ENCODE assay signal across 21 cellular contexts in genomic region chr1:171160611-171161354, GRCh38. TPM values are rescaled to one million over a fixed set of nuclear protein-coding genes. Genes with fewer than 3 reads are reported as not detected.
A peak's percentile ranks its signal among the peaks of the same experiment; 100 is the strongest.
DNase-seq lines count a peak whose midpoint lies in the region; ATAC-seq, FAIRE-seq and TF ChIP-seq lines count a peak whose summit lies in the region.
"Had no signal": no experiment of that assay in that cellular context is flagged by ENCODE, and none has a peak within 500 bp of the region (broad histone marks: within the 10 kb centered on the region; RNA-seq: fewer than 3 reads in every experiment).

No MANE protein-coding gene starts in this region.

- H3K36me3 Mint-ChIP-seq in Caco-2 (ENCODE audit: insufficient read depth, unreplicated experiment) (no peaks in the 10 kb centered on the region), astrocyte (ENCODE audit: low read depth, unreplicated experiment) (no peaks in the 10 kb centered on the region)
- H3K36me3 Mint-ChIP-seq: activated naive CD8-positive, alpha-beta T cell had no signal

- peak; percentile 80 for ATAC-seq in left ventricle myocardium superior
- peak in 3 of 4 donors; percentile 52 to 60 (median 57) for ATAC-seq in pancreas
- ATAC-seq in GM19455 (IDR thresholded peaks at IDR 0.05; ENCODE audit: unreplicated experiment) = no peak
- ATAC-seq: activated CD4-positive, alpha-beta T cell treated with anti-CD3 and anti-CD28 coated beads for 36 hours had no signal

- H3K4me1 Mint-ChIP-seq in Caco-2 (ENCODE audit: low read depth, unreplicated experiment) = peaks cover 29% of the 10 kb centered on the region
- peaks cover 8% of the 10 kb centered on the region for H3K4me1 Mint-ChIP-seq in astrocyte (ENCODE audit: low read depth, unreplicated experiment)
- H3K4me1 Mint-ChIP-seq: activated CD4-positive, alpha-beta T cell treated with anti-CD3 and anti-CD28 coated beads for 36 hours had no signal

- H4K20me1 ChIP-seq in astrocyte (ENCODE audit: insufficient read depth, low read length) = no peaks in the 10 kb centered on the region
- H4K20me1 ChIP-seq: BLaER1 treated with 17β-estradiol and CSF1 and Interleukin-3, amounts not matched to agents 10 nM and 100 nM had no signal

- H3K36me3 ChIP-seq in Caco-2 (ENCODE audit: control insufficient read depth, insufficient read depth, low read length) = no peaks in the 10 kb centered on the region
- no peaks in the 10 kb centered on the region for H3K36me3 ChIP-seq in astrocyte (ENCODE audit: insufficient read depth, low read length)
- no peaks in the 10 kb centered on the region for H3K36me3 ChIP-seq in pancreas
- H3K36me3 ChIP-seq: BLaER1 treated with 17β-estradiol and CSF1 and Interleukin-3, amounts not matched to agents 10 nM and 100 nM; cardiac muscle cell; prostate gland had no signal

- no peaks in the 10 kb centered on the region for H3K27me3 ChIP-seq in Caco-2 (replicated peaks; ENCODE audit: control insufficient read depth, insufficient read depth, low read length)
- H3K27me3 ChIP-seq in astrocyte (ENCODE audit: insufficient read depth, low read length) = no peaks in the 10 kb centered on the region
- H3K27me3 ChIP-seq in pancreas = no peaks in the 10 kb centered on the region
- H3K27me3 ChIP-seq: BLaER1 treated with 17β-estradiol and CSF1 and Interleukin-3, amounts not matched to agents 10 nM and 100 nM; cardiac muscle cell had no signal

- H3K4me3 ChIP-seq in Caco-2 (ENCODE audit: low read depth, low read length) (no peak overlapping the region), astrocyte (ENCODE audit: insufficient read depth, low read depth, low read length) (no peak overlapping the region), pancreas (no peak overlapping the region)
- H3K4me3 ChIP-seq: BLaER1 treated with 17β-estradiol and CSF1 and Interleukin-3, amounts not matched to agents 10 nM and 100 nM; cardiac muscle cell; prostate gland had no signal

- H3K79me2 ChIP-seq in astrocyte (ENCODE audit: insufficient read depth, low read length) = no peaks in the 10 kb centered on the region

- no peak for TF ChIP-seq CTCF in Caco-2 (IDR thresholded peaks at IDR 0.05; ENCODE audit: insufficient read depth in 1 of 2, low read depth in 1 of 2, low read length in 1 of 2, severe bottlenecking in 1 of 2, unreplicated experiment in 1 of 2)
- TF ChIP-seq CTCF in astrocyte (IDR thresholded peaks at IDR 0.05; ENCODE audit: insufficient read depth, low read depth, low read length) = no peak
- TF ChIP-seq CTCF in pancreas (IDR thresholded peaks at IDR 0.05) = no peak
- no peak for TF ChIP-seq CTCF in GM20000 (IDR thresholded peaks at IDR 0.05; ENCODE audit: extremely low read depth, missing control alignments)

- no TSS peak for BruUV-seq in Caco-2 (replicated peaks; lab: Mats Ljungman, UMichigan)

- CTCF ChIA-PET in Caco-2 (lab: Charles Lee) = interaction anchor here (1.2 kb wide), 1 partner anchor 153 kb away, joined by 4 read pairs; no protein-coding TSS in a partner anchor

- FAIRE-seq in astrocyte (lab: Jason Lieb, UNC) (no peak), pancreas (lab: Jason Lieb, UNC) (no peak), frontal cortex (lab: Jason Lieb, UNC) (no peak)

- H3K27me3 Mint-ChIP-seq in Caco-2 (ENCODE audit: insufficient read depth, unreplicated experiment) (no peaks in the 10 kb centered on the region), astrocyte (ENCODE audit: low read depth, unreplicated experiment) (no peaks in the 10 kb centered on the region)

- H3K9me3 ChIP-seq in Caco-2 = no peaks in the 10 kb centered on the region
- H3K9me3 ChIP-seq in astrocyte (ENCODE audit: insufficient read depth, low read depth, low read length) = no peaks in the 10 kb centered on the region
- no peaks in the 10 kb centered on the region for H3K9me3 ChIP-seq in pancreas
- H3K9me3 ChIP-seq: prostate gland had no signal

- no peak overlapping the region for H3K4me2 ChIP-seq in astrocyte (ENCODE audit: low read length)

- H3K27ac Mint-ChIP-seq in Caco-2 (ENCODE audit: unreplicated experiment) (peak overlapping the region; percentile 88), astrocyte (ENCODE audit: unreplicated experiment) (peak overlapping the region; percentile 13)
- H3K27ac Mint-ChIP-seq: activated CD4-positive, alpha-beta T cell treated with anti-CD3 and anti-CD28 coated beads for 36 hours; activated naive CD8-positive, alpha-beta T cell; T-helper 2 cell treated with Interferon-gamma antibody and Interleukin-4, amounts not matched to agents 5 μg/mL and 100 μg/mL, for 36 hours had no signal

- POLR2A ChIA-PET in Caco-2 (lab: Charles Lee) = interaction anchor here (0.6 kb wide), 1 partner anchor 472 kb away, joined by 10 read pairs; no protein-coding TSS in a partner anchor

- no peak overlapping the region for H3K9ac ChIP-seq in astrocyte (ENCODE audit: low read length)
- H3K9ac ChIP-seq: BLaER1 treated with 17β-estradiol and CSF1 and Interleukin-3, amounts not matched to agents 10 nM and 100 nM had no signal

- intact Hi-C loops in Caco-2 (cut with micrococcal nuclease; ENCODE audit: unreplicated experiment) = loop anchor here (1.0 to 2.0 kb wide), 2 partner anchors 28 to 50 kb away; no protein-coding TSS in a partner anchor
- intact Hi-C loops in left ventricle myocardium superior (cut with micrococcal nuclease) = no loop called here
- intact Hi-C loops in pancreas (cut with DNase I) = no loop called here

- H3K27ac ChIP-seq in astrocyte (ENCODE audit: low read depth, low read length) = no peak overlapping the region
- peak overlapping the region in 3 of 4 donors; percentile 45 to 72 (median 67) for H3K27ac ChIP-seq in pancreas
- H3K27ac ChIP-seq: BLaER1 treated with 17β-estradiol and CSF1 and Interleukin-3, amounts not matched to agents 10 nM and 100 nM; cardiac muscle cell; HL-60; prostate gland had no signal

- DNase-seq in Caco-2 (peak; percentile 76 to 86), astrocyte (ENCODE audit: low read depth) (no peak), left ventricle myocardium superior (peak; percentile 19), pancreas (peak in 1 of 6 donors; percentile 22), frontal cortex (ENCODE audit: low spot score in 2 of 2) (no peak), ureter (ENCODE audit: low spot score) (no peak), GM20000 (ENCODE audit: low spot score) (no peak)
- DNase-seq: activated CD4-positive, alpha-beta T cell treated with anti-CD3 and anti-CD28 coated beads for 36 hours; Kasumi-1; NCI-H1436 treated with DMSO at 0.1 percent for 48 hours; NCI-H446; SIG-M5; substantia nigra had no signal

- H3K4me3 Mint-ChIP-seq in Caco-2 (ENCODE audit: unreplicated experiment) = peak overlapping the region; percentile 54
- no peak overlapping the region for H3K4me3 Mint-ChIP-seq in astrocyte (ENCODE audit: unreplicated experiment)
- H3K4me3 Mint-ChIP-seq: activated CD4-positive, alpha-beta T cell treated with anti-CD3 and anti-CD28 coated beads for 36 hours; activated naive CD8-positive, alpha-beta T cell; T-helper 2 cell treated with Interferon-gamma antibody and Interleukin-4, amounts not matched to agents 5 μg/mL and 100 μg/mL, for 36 hours had no signal

- no peak overlapping the region for H2AFZ ChIP-seq in astrocyte (ENCODE audit: low read depth, low read length)

- H3K4me1 ChIP-seq in Caco-2 (peaks cover 35% of the 10 kb centered on the region), astrocyte (ENCODE audit: insufficient read depth, low read length) (no peaks in the 10 kb centered on the region), pancreas (no peaks in the 10 kb centered on the region)
- H3K4me1 ChIP-seq: prostate gland had no signal

- H3K9me3 Mint-ChIP-seq in Caco-2 (ENCODE audit: unreplicated experiment) (peaks cover 10% of the 10 kb centered on the region), astrocyte (ENCODE audit: unreplicated experiment) (no peaks in the 10 kb centered on the region)
- H3K9me3 Mint-ChIP-seq: T-helper 2 cell treated with Interferon-gamma antibody and Interleukin-4, amounts not matched to agents 5 μg/mL and 100 μg/mL, for 36 hours had no signal

- 55 to 58% methylated on average over 4 of the region's 4 CpGs for WGBS in pancreas, 2 donors

RNA-seq across cellular contexts. Expression of gene FMO2, which starts 24.3 kb away (rescaled TPM):
- total RNA-seq in Caco-2 (2022) = not detected in 2 replicates
- not detected in 2 replicates for total RNA-seq in astrocyte
- total RNA-seq in left ventricle myocardium superior = 53.5 TPM
- total RNA-seq in pancreas = 1 to 10 TPM; 2.3 to 9.6 (median 5.0) TPM
- polyA plus RNA-seq in pancreas = 1 to 10 TPM; 5.7 to 7.6 TPM
- total RNA-seq in frontal cortex = 0.41 TPM
- total RNA-seq in ureter = 6.7 TPM
- total RNA-seq: A172; activated CD4-positive, alpha-beta T cell treated with anti-CD3 and anti-CD28 coated beads for 36 hours; cardiac muscle cell had no signal
- polyA plus RNA-seq: cardiac muscle cell had no signal

Comparison
In these comparisons a context has a peak if more than half of its experiments do, and no peak if none do; other contexts are left out.
1. DNase-seq: peak in Caco-2 (2 of 2) and left ventricle myocardium superior (single experiment); none in astrocyte (single experiment), frontal cortex (0 of 2), ureter (single experiment) and GM20000 (single experiment).